In the genomic region with DNA sequence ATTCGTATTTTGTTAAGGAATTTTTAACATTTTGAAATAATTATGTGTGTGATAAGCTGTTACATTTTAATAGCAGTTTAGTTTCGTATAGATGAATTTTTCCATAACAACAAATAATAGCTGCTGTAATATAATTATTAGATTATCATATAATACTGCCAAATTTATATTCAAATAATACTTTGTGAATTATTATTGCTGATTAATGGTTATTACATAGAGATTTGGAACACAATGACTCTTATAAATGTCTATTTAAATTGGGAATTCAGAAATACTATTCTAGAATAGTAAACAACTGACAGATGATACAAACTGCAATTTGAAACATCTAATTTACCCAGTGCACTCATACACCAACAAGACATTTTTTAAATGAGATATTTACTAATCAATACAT, we compare ENCODE assay signal across 28 cellular contexts.
"Had no signal": no experiment of that assay in that cellular context is flagged by ENCODE, and none has a peak within 500 bp of the region (broad histone marks: within the 10 kb centered on the region; RNA-seq: fewer than 3 reads in every experiment).

No MANE protein-coding gene starts in this region.

- ATAC-seq: activated CD4-positive, alpha-beta T cell treated with anti-CD3 and anti-CD28 coated beads for 36 hours; activated CD4-positive, CD25-positive, alpha-beta regulatory T cell treated with anti-CD3 and anti-CD28 coated beads, Interleukin-2, amount 50 U/mL, for 24 hours; activated CD8-positive, alpha-beta T cell treated with anti-CD3 and anti-CD28 coated beads, Interleukin-2, amount 10 ng/mL, durations not matched to agents 7 days and 5 days; PC-3; Right ventricle myocardium inferior; WTC11 had no signal

- H3K27me3 ChIP-seq: ascending aorta, breast epithelium, Peyer's patch had no signal

- H3K36me3 ChIP-seq: ascending aorta, breast epithelium, Peyer's patch had no signal

- H3K4me3 ChIP-seq: ascending aorta, breast epithelium, Peyer's patch had no signal

- H3K9me3 ChIP-seq: ascending aorta, breast epithelium, Peyer's patch had no signal

- DNase-seq: activated CD4-positive, alpha-beta T cell treated with anti-CD3 and anti-CD28 coated beads for 36 hours; activated CD4-positive, alpha-beta T cell treated with anti-CD3 and anti-CD28 coated beads, Interleukin-2, amount 10 ng/mL, durations not matched to agents 7 days and 5 days; activated CD4-positive, alpha-beta T cell treated with anti-CD3 and anti-CD28 coated beads, Interleukin-2, amount 50 U/mL, for 48 hours; activated CD8-positive, alpha-beta T cell treated with anti-CD3 and anti-CD28 coated beads, Interleukin-2, amount 10 ng/mL, durations not matched to agents 7 days and 5 days; activated gamma-delta T cell; activated naive CD4-positive, alpha-beta T cell treated with Interleukin-2 at 50 U/mL for 16 hours; activated naive CD8-positive, alpha-beta T cell treated with anti-CD3 and anti-CD28 coated beads, Interleukin-2, amount 10 ng/mL, durations not matched to agents 7 days and 5 days; activated T-cell treated with anti-CD3 and anti-CD28 coated beads, Interleukin-2, amount 50 U/mL, for 24 hours; amygdala; NCI-H1105 treated with DMSO at 0.1 percent for 48 hours; NCI-H1436; NCI-H1694; NCI-H1930; NCI-H2081 treated with DMSO at 0.1 percent for 48 hours; NCI-H226; NCI-H446 treated with DMSO at 0.1 percent for 48 hours; NCI-H524; NK-92 treated with Interleukin-12 subunit alpha and Interleukin-12 subunit beta, amount 100 ng/mL, for 24 hours; PC-3; Peyer's patch; SIG-M5; T1000 had no signal

- H3K27ac ChIP-seq: ascending aorta, breast epithelium, Peyer's patch, RWPE1 had no signal

- H3K4me1 ChIP-seq: breast epithelium, Peyer's patch had no signal
